ENCODE assay signal across 22 cellular contexts in genomic region chr5:31471916-31472315, GRCh38.
"Had no signal": no experiment of that assay in that cellular context is flagged by ENCODE, and none has a peak within 500 bp of the region (broad histone marks: within the 10 kb centered on the region; RNA-seq: fewer than 3 reads in every experiment).

No MANE protein-coding gene starts in this region.

- FAIRE-seq: endothelial cell of umbilical vein had no signal

- DNase-seq: activated CD4-positive, alpha-beta memory T cell treated with anti-CD3 and anti-CD28 coated beads, Interleukin-2, amount 10 ng/mL, durations not matched to agents 7 days and 5 days; activated CD8-positive, alpha-beta memory T cell treated with anti-CD3 and anti-CD28 coated beads, Interleukin-2, amount 50 U/mL, for 4 hours; activated effector memory CD4-positive, alpha-beta T cell treated with anti-CD3 and anti-CD28 coated beads, Interleukin-2, amount 50 U/mL, for 16 hours; activated T-cell treated with anti-CD3 and anti-CD28 coated beads, Interleukin-2, amount 50 U/mL, for 48 hours; amniotic stem cell; effector CD8-positive, alpha-beta T cell; esophagus squamous epithelium; foreskin keratinocyte; head of caudate nucleus; immature natural killer cell; nucleus accumbens; stimulated activated CD4-positive, alpha-beta T cell treated with anti-CD3 and anti-CD28 coated beads, Interleukin-15, amount 100 ng/mL, for 24 hours; stimulated activated CD4-positive, alpha-beta T cell treated with anti-CD3 and anti-CD28 coated beads, Interleukin-4, amount 100 ng/mL, for 24 hours; stimulated activated naive CD8-positive, alpha-beta T cell treated with anti-CD3 and anti-CD28 coated beads, Interleukin-15, Interleukin-2, amounts not matched to agents 100 U/mL and 50 U/mL, for 24 hours; T-helper 1 cell; T1000; transverse colon had no signal

- H3K27me3 ChIP-seq: esophagus squamous epithelium, foreskin keratinocyte, transverse colon had no signal

- ATAC-seq: foreskin keratinocyte; stimulated activated naive CD8-positive, alpha-beta T cell treated with anti-CD3 and anti-CD28 coated beads, Interleukin-15, Interleukin-2, amounts not matched to agents 100 U/mL and 50 U/mL, for 24 hours had no signal

- H3K27ac Mint-ChIP-seq: activated CD4-positive, alpha-beta memory T cell treated with anti-CD3 and anti-CD28 coated beads, Interleukin-2, amount 10 ng/mL, durations not matched to agents 7 days and 5 days; activated naive CD4-positive, alpha-beta T cell treated with anti-CD3 and anti-CD28 coated beads, Interleukin-2, amount 50 U/mL, for 24 hours; immature natural killer cell; nephron had no signal

- H3K27ac ChIP-seq: esophagus squamous epithelium, foreskin keratinocyte, skin epidermis, transverse colon had no signal

- H3K9me3 ChIP-seq: esophagus squamous epithelium, transverse colon had no signal

- H3K4me3 ChIP-seq: esophagus squamous epithelium, skin epidermis, transverse colon had no signal

- H3K4me1 Mint-ChIP-seq: activated CD4-positive, alpha-beta memory T cell treated with anti-CD3 and anti-CD28 coated beads, Interleukin-2, amount 10 ng/mL, durations not matched to agents 7 days and 5 days; activated naive CD4-positive, alpha-beta T cell treated with anti-CD3 and anti-CD28 coated beads, Interleukin-2, amount 50 U/mL, for 24 hours; central memory CD8-positive, alpha-beta T cell had no signal

- H3K27me3 Mint-ChIP-seq: activated CD4-positive, alpha-beta memory T cell treated with anti-CD3 and anti-CD28 coated beads, Interleukin-2, amount 10 ng/mL, durations not matched to agents 7 days and 5 days; activated naive CD4-positive, alpha-beta T cell treated with anti-CD3 and anti-CD28 coated beads, Interleukin-2, amount 50 U/mL, for 24 hours; central memory CD8-positive, alpha-beta T cell had no signal

- H3K4me3 Mint-ChIP-seq: activated CD4-positive, alpha-beta memory T cell treated with anti-CD3 and anti-CD28 coated beads, Interleukin-2, amount 10 ng/mL, durations not matched to agents 7 days and 5 days; activated naive CD4-positive, alpha-beta T cell treated with anti-CD3 and anti-CD28 coated beads, Interleukin-2, amount 50 U/mL, for 24 hours; central memory CD8-positive, alpha-beta T cell; immature natural killer cell; nephron had no signal

- H3K9me3 Mint-ChIP-seq: activated CD4-positive, alpha-beta memory T cell treated with anti-CD3 and anti-CD28 coated beads, Interleukin-2, amount 10 ng/mL, durations not matched to agents 7 days and 5 days; activated naive CD4-positive, alpha-beta T cell treated with anti-CD3 and anti-CD28 coated beads, Interleukin-2, amount 50 U/mL, for 24 hours; central memory CD8-positive, alpha-beta T cell; nephron had no signal
